ENCODE assay signal across 8 cellular contexts in the genomic region with DNA sequence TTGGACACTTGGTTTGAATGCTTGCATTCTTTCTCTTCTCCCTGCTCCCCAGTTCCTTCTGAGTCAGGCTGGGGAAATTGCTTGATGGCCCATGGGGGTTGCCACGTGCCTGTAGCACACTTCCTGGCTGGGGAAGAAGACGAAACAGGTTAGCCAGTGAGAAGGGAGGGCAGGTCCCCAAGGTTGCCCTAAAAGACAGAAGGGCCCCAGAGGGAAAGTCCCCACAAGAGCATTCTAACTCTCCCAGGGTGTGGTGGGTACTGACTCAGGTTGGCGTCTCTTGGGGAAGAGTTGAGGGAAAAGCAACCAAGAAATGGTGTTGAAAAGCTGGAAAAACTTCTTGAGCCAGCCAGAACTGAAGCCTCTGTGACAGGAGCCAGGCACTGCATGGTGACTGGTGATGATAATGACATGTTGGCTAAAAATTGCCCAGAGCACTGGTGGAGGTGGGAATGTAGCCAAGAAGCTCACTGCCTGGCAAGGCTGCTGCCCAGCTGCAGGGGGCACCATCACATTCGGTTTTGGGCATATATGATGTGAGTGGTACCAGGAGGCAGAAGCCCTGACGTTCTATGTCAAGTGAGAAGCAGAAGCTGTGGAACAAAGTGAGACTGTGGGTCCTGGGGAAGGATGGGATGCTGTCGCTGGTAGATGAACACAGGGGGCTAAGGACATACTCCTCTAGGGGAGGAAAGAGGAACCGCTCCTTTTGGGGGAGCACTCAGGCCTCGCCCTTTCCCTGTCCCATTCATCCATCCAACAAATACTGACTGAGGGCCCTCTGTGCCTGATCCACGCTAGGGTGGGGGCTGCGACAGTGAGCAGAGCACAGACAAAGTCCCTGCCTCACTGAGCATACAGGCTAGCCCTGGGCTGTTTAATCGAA. TPM values are rescaled to one million over a fixed set of nuclear protein-coding genes. Genes with fewer than 3 reads are reported as not detected.
A peak's percentile ranks its signal among the peaks of the same experiment; 100 is the strongest.
DNase-seq lines count a peak whose midpoint lies in the region; ATAC-seq, FAIRE-seq and TF ChIP-seq lines count a peak whose summit lies in the region.

No MANE protein-coding gene starts in this region.

- FAIRE-seq in urothelium cell line (lab: Jason Lieb, UNC) = no peak

- H3K27ac ChIP-seq in right cardiac atrium (ENCODE audit: low read length) (peak overlapping the region; percentile 61), substantia nigra (ENCODE audit: low read depth, low read length, poor library complexity, severe bottlenecking) (peak overlapping the region; percentile 73)

- H3K9me3 ChIP-seq in BE2C (no peaks in the 10 kb centered on the region), right cardiac atrium (ENCODE audit: control insufficient read depth, low read length) (no peaks in the 10 kb centered on the region)

- WGBS in right cardiac atrium = 68% methylated on average over 11 of the region's 11 CpGs

- H3K4me1 ChIP-seq in BE2C (peaks cover 2% of the 10 kb centered on the region; the same call in 1 of the 2 replicates), right cardiac atrium (ENCODE audit: control insufficient read depth, insufficient read depth, low read length) (peaks cover 2% of the 10 kb centered on the region)

- DNase-seq in BE2C (peak; percentile 51), LNCaP clone FGC (ENCODE audit: low read depth) (no peak), right cardiac atrium (peak in 1 of 3 donors; percentile 70), substantia nigra (lab: John Stamatoyannopoulos, UW) (peak in 39 of 49 donors; percentile 9 to 76 (median 41)), urothelium cell line (ENCODE audit: low spot score) (no peak)
- peak; percentile 66 for DNase-seq in activated CD8-positive, alpha-beta memory T cell treated with anti-CD3 and anti-CD28 coated beads, Interleukin-2, amount 50 U/mL, for 48 hours

- H3K27me3 ChIP-seq in BE2C = no peaks in the 10 kb centered on the region
- H3K27me3 ChIP-seq in right cardiac atrium (ENCODE audit: control insufficient read depth, insufficient read depth) = no peaks in the 10 kb centered on the region

- H3K4me3 ChIP-seq in BE2C (ENCODE audit: low read depth, low read length) (no peak overlapping the region), LNCaP clone FGC (ENCODE audit: low read depth, low read length) (no peak overlapping the region), right cardiac atrium (ENCODE audit: low read length) (no peak overlapping the region)

- no peaks in the 10 kb centered on the region for H3K36me3 ChIP-seq in BE2C

- ATAC-seq in GM19328 (IDR thresholded peaks at IDR 0.05; ENCODE audit: unreplicated experiment) = peak; percentile 52
- peak; percentile 15 to 37 for ATAC-seq in right cardiac atrium
- no peak for ATAC-seq in HG03280 (IDR thresholded peaks at IDR 0.05; ENCODE audit: unreplicated experiment)

- TF ChIP-seq CTCF in BE2C (IDR thresholded peaks at IDR 0.05; ENCODE audit: low read depth, low read length) (peak; percentile 34), LNCaP clone FGC (IDR thresholded peaks at IDR 0.05; ENCODE audit: control insufficient read depth, extremely low read depth, insufficient read depth) (0 out of 2 replicates have a peak, but pooled peaks have one; percentile 12)

- intact Hi-C loops in right cardiac atrium (cut with DNase I) = no loop called here

RNA-seq across cellular contexts. Expression of a gene that starts 8.1 kb away (rescaled TPM):
- 60.8 TPM for polyA plus RNA-seq in BE2C (2012; ENCODE audit: insufficient read depth, insufficient read length, low read depth)
- total RNA-seq in right cardiac atrium = 10 to 100 TPM; 18.1 to 21.4 (median 20.8) TPM
- 20.7 TPM for polyA plus RNA-seq in right cardiac atrium

RNA-seq across cellular contexts. Expression of a gene that starts 16.6 kb away (rescaled TPM):
- 2.0 TPM for polyA plus RNA-seq in BE2C (2012; ENCODE audit: insufficient read depth, insufficient read length, low read depth)
- total RNA-seq in right cardiac atrium = 1 to 10 TPM in 1 of 4 donors, under 1 TPM in 3; 0.36 to 2.0 (median 0.58) TPM
- polyA plus RNA-seq in right cardiac atrium = 0.16 TPM

RNA-seq across cellular contexts. Expression of a gene that starts 20.0 kb away (rescaled TPM):
- 5.3 TPM for polyA plus RNA-seq in BE2C (2012; ENCODE audit: insufficient read depth, insufficient read length, low read depth)
- 10 to 100 TPM in 2 of 4 donors, 1 to 10 TPM in 2; 5.9 to 12.0 (median 10.4) TPM for total RNA-seq in right cardiac atrium
- polyA plus RNA-seq in right cardiac atrium = 7.2 TPM

RNA-seq across cellular contexts. Expression of a gene that starts 20.1 kb away (rescaled TPM):
- 46.3 TPM for polyA plus RNA-seq in BE2C (2012; ENCODE audit: insufficient read depth, insufficient read length, low read depth)
- total RNA-seq in right cardiac atrium = 10 to 100 TPM; 19.2 to 20.3 (median 19.6) TPM
- 9.6 TPM for polyA plus RNA-seq in right cardiac atrium

RNA-seq across cellular contexts. Expression of a gene that starts 28.2 kb away (rescaled TPM):
- polyA plus RNA-seq in BE2C (2012; ENCODE audit: insufficient read depth, insufficient read length, low read depth) = 9.7 TPM
- 1 to 10 TPM; 5.8 to 8.5 (median 6.9) TPM for total RNA-seq in right cardiac atrium
- polyA plus RNA-seq in right cardiac atrium = 3.6 TPM

Comparison
In these comparisons a context has a peak if more than half of its experiments do, and no peak if none do; other contexts are left out.
1. DNase-seq: peak in BE2C (single experiment), activated CD8-positive, alpha-beta memory T cell treated with anti-CD3 and anti-CD28 coated beads, Interleukin-2, amount 50 U/mL, for 48 hours (single experiment) and substantia nigra (39 of 49); none in LNCaP clone FGC (single experiment) and urothelium cell line (single experiment).